ENCODE assay signal across 19 cellular contexts in the genomic region with DNA sequence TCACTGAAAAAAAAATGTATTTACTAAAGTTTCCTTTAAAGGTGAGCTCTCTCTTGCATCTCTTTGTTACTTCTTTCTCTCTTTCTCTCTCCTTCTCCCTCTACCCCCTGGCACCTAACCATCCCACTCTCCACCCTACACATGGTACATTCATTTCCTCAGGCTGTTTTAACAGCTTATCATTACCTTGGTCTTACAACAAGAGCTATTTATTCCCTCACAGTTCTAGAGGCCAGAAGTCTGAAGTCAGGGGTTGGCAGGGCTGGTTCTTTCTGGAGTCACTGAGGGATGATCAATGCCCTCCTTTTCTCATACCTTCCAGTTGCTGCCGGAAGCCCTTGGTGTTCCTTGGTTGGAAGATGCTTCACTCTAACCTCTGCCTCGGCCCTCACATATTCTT.
"Had no signal": no experiment of that assay in that cellular context is flagged by ENCODE, and none has a peak within 500 bp of the region (broad histone marks: within the 10 kb centered on the region; RNA-seq: fewer than 3 reads in every experiment).

No MANE protein-coding gene starts in this region.

- H3K27me3 ChIP-seq: SJSA1 had no signal

- H3K4me3 ChIP-seq: MG63, SJSA1, SK-N-MC had no signal

- DNase-seq: KBM-7, MG63, NCI-H1092 treated with DMSO at 0.1 percent for 48 hours, NCI-H1436, NCI-H187, NCI-H2029, NCI-H2081 treated with DMSO at 0.1 percent for 48 hours, NCI-H2171, NCI-H226, NCI-H446, NCI-H510A, NCI-H524 treated with DMSO at 0.1 percent for 48 hours, NCI-H69, NCI-H774, RPMI8226, SIG-M5 had no signal

- FAIRE-seq: RCC 7860 had no signal

- H3K4me1 ChIP-seq: SJSA1 had no signal

- H3K9me3 ChIP-seq: MG63, SJSA1 had no signal

- H3K27ac ChIP-seq: SJSA1, SK-N-MC had no signal

- H3K36me3 ChIP-seq: MG63, SJSA1 had no signal
